Comparison of ENCODE assay signal across 8 cellular contexts in the genomic region with DNA sequence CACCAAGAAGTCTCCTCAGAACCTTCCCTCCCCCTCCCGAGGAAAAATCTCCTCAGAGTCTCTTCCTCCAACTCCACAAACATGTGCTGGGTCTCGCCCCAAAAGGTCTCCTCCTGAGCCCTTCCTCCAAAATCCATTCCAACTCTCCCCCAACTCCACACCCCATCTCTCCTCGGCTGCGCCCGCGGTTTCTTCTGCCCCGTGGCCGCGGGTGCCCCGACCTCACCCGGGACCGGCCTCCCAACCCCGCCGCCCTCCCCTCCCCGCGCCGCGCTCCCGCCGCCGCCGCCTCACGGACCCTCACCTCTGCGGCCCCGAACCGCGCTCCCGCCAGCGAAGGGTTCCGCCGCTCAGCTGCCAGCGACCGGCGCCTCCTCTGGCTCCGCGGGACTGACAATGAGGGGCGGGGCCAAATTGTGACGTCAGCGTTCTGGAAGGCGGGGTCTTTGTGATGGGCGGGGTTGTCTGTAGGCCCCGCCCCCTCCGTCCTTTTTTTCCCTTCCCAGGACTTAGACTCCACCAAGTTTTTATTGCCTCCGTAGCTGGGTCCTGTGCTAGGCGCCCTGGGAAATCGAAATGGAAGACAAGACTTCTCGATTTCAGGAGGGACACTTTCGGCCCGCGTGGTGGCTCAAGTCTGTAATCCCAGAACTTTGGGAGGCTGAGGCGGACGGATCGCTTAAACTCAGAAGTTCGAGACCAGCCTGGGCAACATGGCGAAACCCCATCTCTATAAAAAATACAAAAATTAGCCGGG. TPM values are rescaled to one million over a fixed set of nuclear protein-coding genes. Genes with fewer than 3 reads are reported as not detected.
A peak's percentile ranks its signal among the peaks of the same experiment; 100 is the strongest.
DNase-seq lines count a peak whose midpoint lies in the region; ATAC-seq, FAIRE-seq and TF ChIP-seq lines count a peak whose summit lies in the region.

A gene (minus strand): TSS at position 395 of the 757 bp plus-strand sequence.

- H3K79me1 ChIP-seq in H1 (ENCODE audit: low read depth, low read length) (no peaks in the 10 kb centered on the region; the same call in 1 of the 2 replicates), mesenchymal stem cell (replicated peaks; ENCODE audit: low read length, poor library complexity, severe bottlenecking) (no peaks in the 10 kb centered on the region)

- H3K4me3 ChIP-seq in A549 (peak within 1 kb of the TSS; percentile 95), HL-60 (replicated peaks; ENCODE audit: insufficient read depth, low read length) (peak within 1 kb of the TSS; percentile 82), NT2/D1 (ENCODE audit: insufficient read length, low read depth) (peak within 1 kb of the TSS; percentile 80), H1 (ENCODE audit: extremely low read depth in 1 of 4, insufficient read depth in 2 of 4, low read depth in 3 of 4, low read length in 4 of 4) (peak within 1 kb of the TSS; percentile 70 to 95 (median 83)), mesenchymal stem cell (ENCODE audit: insufficient read depth in 1 of 2, low read depth in 1 of 2, low read length in 2 of 2) (peak within 1 kb of the TSS; percentile 85 to 87)

- peak within 1 kb of the TSS; percentile 39; the same call in 1 of the 2 replicates for H2BK12ac ChIP-seq in H1 (ENCODE audit: low read depth, low read length)
- peak within 1 kb of the TSS; percentile 46 to 47 for H2BK12ac ChIP-seq in mesenchymal stem cell (ENCODE audit: low read length in 2 of 2)

- peaks cover 11 to 38% of the 10 kb centered on the region in 2 experiments for H3K79me2 ChIP-seq in H1 (ENCODE audit: control insufficient read depth in 1 of 2, insufficient read depth in 2 of 2, low read length in 2 of 2)

- no peak for TF ChIP-seq RAD21 in A549 (conservative IDR thresholded peaks at IDR 0.05 in 1 of 2, IDR thresholded peaks at IDR 0.05 in 1 of 2)
- no peak for TF ChIP-seq RAD21 in H1 (IDR thresholded peaks at IDR 0.05 in 1 of 2, conservative IDR thresholded peaks at IDR 0.05 in 1 of 2; ENCODE audit: low read depth in 2 of 2, low read length in 2 of 2)

- peak within 1 kb of the TSS; percentile 83; the same call in 1 of the 2 replicates for H3K18ac ChIP-seq in H1 (ENCODE audit: extremely low read depth, low read length)
- H3K18ac ChIP-seq in mesenchymal stem cell (ENCODE audit: low read depth in 1 of 2, low read length in 2 of 2): peak within 1 kb of the TSS; percentile 90 to 93

- DNase-seq in A549 (ENCODE audit: low read depth in 1 of 2, low spot score in 1 of 2) (peak in 1 of 2 experiments; percentile 84), HL-60 (ENCODE audit: low read depth in 1 of 2, low spot score in 1 of 2) (peak; percentile 75 to 84), NT2/D1 (ENCODE audit: low read depth, low spot score) (peak; percentile 57), H1 (ENCODE audit: low read depth in 1 of 2, low spot score in 2 of 2) (peak; percentile 73 to 98), mesenchymal stem cell (peak; percentile 89)
- peak; percentile 71 for DNase-seq in activated CD8-positive, alpha-beta memory T cell treated with anti-CD3 and anti-CD28 coated beads, Interleukin-2, amount 50 U/mL, for 1 hour (ENCODE audit: extremely low read depth)
- peak; percentile 63 for DNase-seq in stimulated activated CD8-positive, alpha-beta memory T cell treated with anti-CD3 and anti-CD28 coated beads, Interleukin-12 subunit alpha, Interleukin-12 subunit beta, amount 100 ng/mL, for 24 hours (ENCODE audit: extremely low read depth)

- TF ChIP-seq CTCF in A549 (IDR thresholded peaks at IDR 0.05) (no peak), HL-60 (IDR thresholded peaks at IDR 0.05; ENCODE audit: insufficient read depth, low read length) (no peak), H1 (IDR thresholded peaks at IDR 0.05; ENCODE audit: control extremely low read depth in 1 of 3, insufficient read depth in 1 of 3, low read depth in 1 of 3, low read length in 3 of 3) (no peak)

- WGBS in A549 (ENCODE audit: missing lambda C conversion rate): 25% methylated on average over 21 of the region's 56 CpGs
- 13% methylated on average over 31 of the region's 56 CpGs; no CpG with 5 or more reads in 1 of the 2 experiments for WGBS in H1 (ENCODE audit: extremely low coverage in 1 of 2, insufficient coverage in 1 of 2, insufficient read length in 1 of 2, insufficient replicate concordance in 2 of 2, low coverage in 1 of 2, low lambda C conversion rate in 2 of 2, missing lambda C conversion rate in 1 of 2), 2 experiments
- 16% methylated on average over 42 of the region's 56 CpGs for WGBS in mesenchymal stem cell

- ATAC-seq in A549 (peak; percentile 81 to 83), GM18907 (IDR thresholded peaks at IDR 0.05; ENCODE audit: unreplicated experiment) (peak; percentile 57)

- H3K4me2 ChIP-seq in A549: peak within 1 kb of the TSS; percentile 77
- peak within 1 kb of the TSS; percentile 74 to 75 for H3K4me2 ChIP-seq in H1 (ENCODE audit: insufficient read depth in 1 of 2, low read depth in 2 of 2, low read length in 2 of 2)
- H3K4me2 ChIP-seq in mesenchymal stem cell (ENCODE audit: low read length, poor library complexity, severe bottlenecking): peak within 1 kb of the TSS; percentile 71

- H3K9ac ChIP-seq in NT2/D1 (ENCODE audit: insufficient read length, low read depth) (peak within 1 kb of the TSS; percentile 87), H1 (replicated peaks in 1 of 4; ENCODE audit: extremely low read depth in 1 of 4, low read depth in 3 of 4, low read length in 3 of 4) (peak within 1 kb of the TSS; percentile 71 to 84 (median 82)), mesenchymal stem cell (ENCODE audit: low read length) (peak within 1 kb of the TSS; percentile 92)

- H2AFZ ChIP-seq in H1 (ENCODE audit: low read length) (no peak within 1 kb of the TSS), mesenchymal stem cell (ENCODE audit: low read depth, low read length) (no peak within 1 kb of the TSS)

- no peak within 1 kb of the TSS for H2BK20ac ChIP-seq in H1 (ENCODE audit: low read length)

- H3K4me1 ChIP-seq in A549: peaks cover 31% of the 10 kb centered on the region
- H3K4me1 ChIP-seq in NT2/D1 (ENCODE audit: insufficient read depth, insufficient read length): peaks cover 3% of the 10 kb centered on the region
- peaks cover 0 to 8% (median 3%) of the 10 kb centered on the region in 4 experiments; a peak in 4 of 7 replicates for H3K4me1 ChIP-seq in H1 (replicated peaks in 1 of 4; ENCODE audit: control insufficient read depth in 3 of 4, insufficient read depth in 4 of 4, low read length in 3 of 4)
- peaks cover 2% of the 10 kb centered on the region for H3K4me1 ChIP-seq in mesenchymal stem cell (ENCODE audit: control insufficient read depth, insufficient read depth, low read depth, low read length)

- TF ChIP-seq POLR2A in A549 (IDR thresholded peaks at IDR 0.05; ENCODE audit: low read length): peak; percentile 71
- peak; percentile 88 to 90 for TF ChIP-seq POLR2A in H1 (IDR thresholded peaks at IDR 0.05; ENCODE audit: control extremely low read depth in 1 of 2, low read depth in 2 of 2, low read length in 2 of 2)

- H2BK15ac ChIP-seq in H1 (ENCODE audit: low read length) (peak within 1 kb of the TSS; percentile 72; the same call in 1 of the 2 replicates), mesenchymal stem cell (ENCODE audit: low read depth, poor library complexity, severe bottlenecking) (peak within 1 kb of the TSS; percentile 93)

- no peak for FAIRE-seq in A549 (lab: Jason Lieb, UNC)
- no peak for FAIRE-seq in H1 (lab: Jason Lieb, UNC)

- no peak within 1 kb of the TSS for H3K14ac ChIP-seq in H1 (ENCODE audit: insufficient read length)
- H3K14ac ChIP-seq in mesenchymal stem cell (ENCODE audit: low read length in 2 of 2): peak within 1 kb of the TSS in 1 of 2 experiments; percentile 53

- peak within 1 kb of the TSS; percentile 70 for H3K56ac ChIP-seq in H1 (replicated peaks; ENCODE audit: insufficient read length, low read depth, low read length)

- no peaks in the 10 kb centered on the region for H3K36me3 ChIP-seq in NT2/D1 (ENCODE audit: insufficient read depth, insufficient read length, low read length)
- no peaks in the 10 kb centered on the region for H3K36me3 ChIP-seq in H1 (ENCODE audit: control insufficient read depth in 2 of 4, insufficient read depth in 4 of 4, low read length in 3 of 4)
- H3K36me3 ChIP-seq in mesenchymal stem cell (ENCODE audit: control insufficient read depth in 1 of 2, insufficient read depth in 2 of 2, low read depth in 1 of 2, low read length in 2 of 2): no peaks in the 10 kb centered on the region

- POLR2A ChIA-PET in A549 (lab: Yijun Ruan, JAX) (interaction anchor here (0.6 to 1.2 kb wide), 6 partner anchors 9 to 68 kb away, joined by 3 to 8 read pairs (median 4); no protein-coding TSS in a partner anchor), H1 (lab: Charles Lee; ENCODE audit: partially characterized antibody) (interaction anchor here (0.8 to 4.7 kb wide), 15 partner anchors 9 to 315 kb away, joined by 3 to 37 read pairs (median 5); a partner anchor contains a TSS)

- no peak within 1 kb of the TSS for H3K23ac ChIP-seq in H1 (ENCODE audit: insufficient read length)
- peak within 1 kb of the TSS; percentile 49 to 52 for H3K23ac ChIP-seq in mesenchymal stem cell (ENCODE audit: low read length in 2 of 2)

- no peak within 1 kb of the TSS for H3K4ac ChIP-seq in H1 (replicated peaks; ENCODE audit: insufficient read length, low read depth, low read length)
- peak within 1 kb of the TSS; percentile 64 to 81 for H3K4ac ChIP-seq in mesenchymal stem cell (ENCODE audit: low read depth in 1 of 2, low read length in 2 of 2)

- peak within 1 kb of the TSS; percentile 88 for H4K5ac ChIP-seq in H1 (ENCODE audit: insufficient read length, low read depth, low read length)

- H3K27me3 ChIP-seq in HL-60 (ENCODE audit: insufficient read depth, poor library complexity, severe bottlenecking) (no peaks in the 10 kb centered on the region), NT2/D1 (ENCODE audit: insufficient read depth, insufficient read length) (no peaks in the 10 kb centered on the region), H1 (replicated peaks in 1 of 4; ENCODE audit: control insufficient read depth in 3 of 4, extremely low read depth in 1 of 4, insufficient read depth in 3 of 4, low read length in 3 of 4) (no peaks in the 10 kb centered on the region), mesenchymal stem cell (ENCODE audit: control insufficient read depth in 1 of 2, insufficient read depth in 1 of 2, low read length in 2 of 2) (no peaks in the 10 kb centered on the region)

- peak within 1 kb of the TSS; percentile 75 for H4K8ac ChIP-seq in H1 (ENCODE audit: extremely low read depth, insufficient read depth, low read length)
- peak within 1 kb of the TSS; percentile 27 for H4K8ac ChIP-seq in mesenchymal stem cell (ENCODE audit: low read length)

- H3K27ac ChIP-seq in A549 (peak within 1 kb of the TSS; percentile 89 to 98), HL-60 (replicated peaks) (peak within 1 kb of the TSS; percentile 71), H1 (ENCODE audit: low read depth, low read length) (peak within 1 kb of the TSS; percentile 80), mesenchymal stem cell (ENCODE audit: low read length, poor library complexity, severe bottlenecking) (peak within 1 kb of the TSS; percentile 98)

- H2BK5ac ChIP-seq in H1 (ENCODE audit: low read depth, low read length) (peak within 1 kb of the TSS; percentile 56; the same call in 1 of the 2 replicates), mesenchymal stem cell (ENCODE audit: low read depth, low read length, poor library complexity, severe bottlenecking) (peak within 1 kb of the TSS; percentile 82)

- H3K9me3 ChIP-seq in A549 (no peaks in the 10 kb centered on the region), NT2/D1 (ENCODE audit: insufficient read depth, low read length) (no peaks in the 10 kb centered on the region), H1 (ENCODE audit: insufficient read depth in 2 of 2, low read depth in 1 of 2, low read length in 1 of 2) (no peaks in the 10 kb centered on the region), mesenchymal stem cell (ENCODE audit: control insufficient read depth, low read length) (no peaks in the 10 kb centered on the region)

- H2BK120ac ChIP-seq in H1 (replicated peaks; ENCODE audit: low read depth, low read length) (no peak within 1 kb of the TSS), mesenchymal stem cell (ENCODE audit: low read depth, low read length) (peak within 1 kb of the TSS; percentile 90)

- CTCF ChIA-PET in A549 (lab: Yijun Ruan, JAX): interaction anchor here (1.4 to 12.2 kb wide), 2 partner anchors 15 to 70 kb away, joined by 6 to 86 read pairs; no protein-coding TSS in a partner anchor
- CTCF ChIA-PET in H1 (lab: Charles Lee; ENCODE audit: partially characterized antibody): interaction anchor here (1.2 to 27.4 kb wide), 3 partner anchors 16 to 78 kb away, joined by 4 to 705 read pairs (median 44); no protein-coding TSS in a partner anchor

- TF ChIP-seq EP300 in A549 (IDR thresholded peaks at IDR 0.05) (no peak), H1 (IDR thresholded peaks at IDR 0.05; ENCODE audit: borderline replicate concordance in 1 of 2, low read depth in 2 of 2, low read length in 2 of 2) (no peak)

- peaks cover 12 to 14% of the 10 kb centered on the region in 2 experiments for H4K20me1 ChIP-seq in H1 (replicated peaks in 1 of 2; ENCODE audit: control insufficient read depth in 1 of 2, insufficient read depth in 2 of 2, low read length in 2 of 2)

- peaks cover 4% of the 10 kb centered on the region for H3K23me2 ChIP-seq in H1 (ENCODE audit: low read depth, low read length)

- H4K91ac ChIP-seq in H1 (replicated peaks; ENCODE audit: insufficient read length, low read length): no peak within 1 kb of the TSS
- peak within 1 kb of the TSS; percentile 7 for H4K91ac ChIP-seq in mesenchymal stem cell (ENCODE audit: low read length)

- H2AK5ac ChIP-seq in H1 (ENCODE audit: low read depth, low read length) (no peak within 1 kb of the TSS), mesenchymal stem cell (ENCODE audit: low read length, severe bottlenecking) (no peak within 1 kb of the TSS)

RNA-seq across cellular contexts. Expression of the gene that starts here (rescaled TPM):
- polyA plus RNA-seq in A549 (2011; rRNA removed) (18.3 and 26.2 TPM in 2 replicates), A549 (2017; fragmentation: RNase III; extraction: RNeasy Plus Mini Kit Qiagen cat#74134 plus additional on column Dnase treatment) (17.9 to 18.2 TPM (median 18.0 TPM) in 3 replicates), H1 (2011; rRNA removed) (12.2 and 14.0 TPM in 2 replicates)
- 4.7 and 6.1 TPM in 2 replicates for polyA plus RNA-seq in A549 (2012; cell fraction: cytosol; rRNA removed)
- 8.1 and 10.5 TPM in 2 replicates for polyA plus RNA-seq in A549 (2012; cell fraction: nucleus; rRNA removed)
- polyA minus RNA-seq in A549 (2011; rRNA and poly(A)+ RNA removed): 31.8 and 33.3 TPM in 2 replicates
- total RNA-seq in H1 (2021; fragmentation: NEBNext Ultra II Directional; extraction: Animal tissue kit (Norgen Biotek cat#: 25700)): 59.9 and 60.5 TPM in 2 replicates
- polyA plus RNA-seq in H1 (2011; cell fraction: cytosol; rRNA removed): 17.0 TPM
- 22.3 TPM for polyA plus RNA-seq in H1 (2011; cell fraction: nucleus; rRNA removed)
- polyA plus RNA-seq in H1 (2012, experiment 1 of 2): 19.6 to 24.4 TPM (median 23.5 TPM) in 4 replicates
- 3.8 TPM for polyA plus RNA-seq in H1 (2012, experiment 2 of 2)
- 39.7 TPM for polyA plus RNA-seq in H1 (2013, experiment 1 of 2)
- polyA plus RNA-seq in H1 (2013, experiment 2 of 2): 36.7 TPM
- 57.0 and 62.5 TPM in 2 replicates for polyA minus RNA-seq in H1 (2011; rRNA and poly(A)+ RNA removed)
- polyA minus RNA-seq in H1 (2011; cell fraction: cytosol; rRNA and poly(A)+ RNA removed): 30.6 TPM
- polyA minus RNA-seq in H1 (2011; cell fraction: nucleus; rRNA and poly(A)+ RNA removed): 44.7 TPM
- polyA plus RNA-seq in mesenchymal stem cell (2013, experiment 1 of 2): 39.1 TPM
- 38.8 TPM for polyA plus RNA-seq in mesenchymal stem cell (2013, experiment 2 of 2)
